In genomic region chr4:128958194-128958593, GRCh38 we compare ENCODE assay signal across 22 cellular contexts.
A peak's percentile ranks its signal among the peaks of the same experiment; 100 is the strongest.
DNase-seq lines count a peak whose midpoint lies in the region; ATAC-seq and TF ChIP-seq lines count a peak whose summit lies in the region.
"Had no signal": no experiment of that assay in that cellular context is flagged by ENCODE, and none has a peak within 500 bp of the region (broad histone marks: within the 10 kb centered on the region; RNA-seq: fewer than 3 reads in every experiment).

No MANE protein-coding gene starts in this region.

- no peaks in the 10 kb centered on the region for H3K79me2 ChIP-seq in mesendoderm (ENCODE audit: control insufficient read depth, insufficient read depth, low read length)

- peak overlapping the region; percentile 2 to 51 for H3K27ac Mint-ChIP-seq in natural killer cell
- no peak overlapping the region for H3K27ac Mint-ChIP-seq in natural killer cell treated with Interleukin-12 subunit alpha and Interleukin-12 subunit beta and Interleukin-15 and Interleukin-18, amount 100 ng/mL, for 72 hours
- H3K27ac Mint-ChIP-seq in stimulated activated effector memory CD8-positive, alpha-beta T cell treated with anti-CD3 and anti-CD28 coated beads, Interleukin-12 subunit alpha, Interleukin-12 subunit beta, amount 100 ng/mL, for 72 hours, result no peak overlapping the region
- H3K27ac Mint-ChIP-seq: stimulated activated naive B cell treated with anti-CD40 and anti-IgM and Interleukin-4, amounts not matched to agents 10 μg/mL and 1 μg/mL and 100 μg/mL, for 72 hours; type B pancreatic cell had no signal

- no peak overlapping the region for H3K4me3 Mint-ChIP-seq in natural killer cell
- no peak overlapping the region for H3K4me3 Mint-ChIP-seq in natural killer cell treated with Interleukin-12 subunit alpha and Interleukin-12 subunit beta and Interleukin-15 and Interleukin-18, amount 100 ng/mL, for 72 hours
- no peak overlapping the region for H3K4me3 Mint-ChIP-seq in stimulated activated effector memory CD8-positive, alpha-beta T cell treated with anti-CD3 and anti-CD28 coated beads, Interleukin-12 subunit alpha, Interleukin-12 subunit beta, amount 100 ng/mL, for 72 hours
- H3K4me3 Mint-ChIP-seq: stimulated activated naive B cell treated with anti-CD40 and anti-IgM and Interleukin-4, amounts not matched to agents 10 μg/mL and 1 μg/mL and 100 μg/mL, for 72 hours; type B pancreatic cell had no signal

- no peaks in the 10 kb centered on the region for H3K27me3 Mint-ChIP-seq in natural killer cell (ENCODE audit: low read depth in 2 of 2)
- no peaks in the 10 kb centered on the region for H3K27me3 Mint-ChIP-seq in natural killer cell treated with Interleukin-12 subunit alpha and Interleukin-12 subunit beta and Interleukin-15 and Interleukin-18, amount 100 ng/mL, for 72 hours
- H3K27me3 Mint-ChIP-seq: stimulated activated naive B cell treated with anti-CD40 and anti-IgM and Interleukin-4, amounts not matched to agents 10 μg/mL and 1 μg/mL and 100 μg/mL, for 72 hours; type B pancreatic cell had no signal

- H3K23ac ChIP-seq in mesendoderm (ENCODE audit: low read length), result no peak overlapping the region

- H2AK5ac ChIP-seq in mesendoderm (ENCODE audit: low read length), result no peak overlapping the region

- no peaks in the 10 kb centered on the region for H3K4me1 ChIP-seq in mesendoderm (ENCODE audit: control insufficient read depth, low read depth, low read length)
- H3K4me1 ChIP-seq: A549 had no signal

- intact Hi-C loops in natural killer cell (cut with micrococcal nuclease), result no loop called here

- DNase-seq in natural killer cell (no peak), SKM-1 (lab: John Stamatoyannopoulos, UW; ENCODE audit: unreplicated experiment) (peak; percentile 84), left lobe of liver (ENCODE audit: low spot score) (no peak), NCI-H2196 treated with DMSO at 0.1 percent for 48 hours (lab: John Stamatoyannopoulos, UW; ENCODE audit: unreplicated experiment) (no peak), AG08396 (ENCODE audit: low spot score) (no peak), mesendoderm (no peak)
- no peak for DNase-seq in natural killer cell treated with Interleukin-12 subunit alpha and Interleukin-12 subunit beta and Interleukin-15 and Interleukin-18, amount 100 ng/mL, for 72 hours (ENCODE audit: low spot score)
- DNase-seq in stimulated activated effector memory CD8-positive, alpha-beta T cell treated with anti-CD3 and anti-CD28 coated beads, Interleukin-12 subunit alpha, Interleukin-12 subunit beta, amount 100 ng/mL, for 72 hours (ENCODE audit: low spot score in 2 of 2), result no peak
- DNase-seq: activated CD4-positive, alpha-beta T cell treated with anti-CD3 and anti-CD28 coated beads, Interleukin-2, amount 50 U/mL, for 4 hours; activated T-cell treated with anti-CD3 and anti-CD28 coated beads, Interleukin-2, amount 50 U/mL, for 48 hours; effector memory CD4-positive, alpha-beta T cell; EL; GM23248; NCI-H1092 treated with DMSO at 0.1 percent for 48 hours; occipital lobe; SK-N-SH; stimulated activated naive B cell treated with anti-CD40 and anti-IgM and Interleukin-4, amounts not matched to agents 10 μg/mL and 1 μg/mL and 100 μg/mL, for 72 hours had no signal

- no peak overlapping the region for H4K5ac ChIP-seq in mesendoderm (ENCODE audit: low read length)

- ATAC-seq in natural killer cell (peak in 1 of 3 donors; percentile 71), left lobe of liver (peak; percentile 70)
- no peak for ATAC-seq in natural killer cell treated with Interleukin-12 subunit alpha and Interleukin-12 subunit beta and Interleukin-15 and Interleukin-18, amount 100 ng/mL, for 72 hours
- ATAC-seq in stimulated activated effector memory CD8-positive, alpha-beta T cell treated with anti-CD3 and anti-CD28 coated beads, Interleukin-12 subunit alpha, Interleukin-12 subunit beta, amount 100 ng/mL, for 72 hours, result no peak
- ATAC-seq: A549; stimulated activated naive B cell treated with anti-CD40 and anti-IgM and Interleukin-4, amounts not matched to agents 10 μg/mL and 1 μg/mL and 100 μg/mL, for 72 hours had no signal

- no peak overlapping the region for H2BK5ac ChIP-seq in mesendoderm (ENCODE audit: low read length)

- H3K9me3 Mint-ChIP-seq in natural killer cell, result no peaks in the 10 kb centered on the region
- no peaks in the 10 kb centered on the region for H3K9me3 Mint-ChIP-seq in natural killer cell treated with Interleukin-12 subunit alpha and Interleukin-12 subunit beta and Interleukin-15 and Interleukin-18, amount 100 ng/mL, for 72 hours
- no peaks in the 10 kb centered on the region for H3K9me3 Mint-ChIP-seq in stimulated activated effector memory CD8-positive, alpha-beta T cell treated with anti-CD3 and anti-CD28 coated beads, Interleukin-12 subunit alpha, Interleukin-12 subunit beta, amount 100 ng/mL, for 72 hours
- H3K9me3 Mint-ChIP-seq: stimulated activated naive B cell treated with anti-CD40 and anti-IgM and Interleukin-4, amounts not matched to agents 10 μg/mL and 1 μg/mL and 100 μg/mL, for 72 hours; type B pancreatic cell had no signal

- no peak overlapping the region for H3K4me3 ChIP-seq in mesendoderm (ENCODE audit: low read length)
- H3K4me3 ChIP-seq: A549, cardiac muscle cell, GM23248, lung, skin epidermis had no signal

- H4K8ac ChIP-seq in mesendoderm (ENCODE audit: low read depth, low read length), result no peak overlapping the region

- no peaks in the 10 kb centered on the region for H3K36me3 ChIP-seq in mesendoderm (ENCODE audit: control insufficient read depth, insufficient read depth, low read length)
- H3K36me3 ChIP-seq: cardiac muscle cell had no signal

- no peaks in the 10 kb centered on the region for H3K36me3 Mint-ChIP-seq in natural killer cell
- peaks cover 10% of the 10 kb centered on the region for H3K36me3 Mint-ChIP-seq in natural killer cell treated with Interleukin-12 subunit alpha and Interleukin-12 subunit beta and Interleukin-15 and Interleukin-18, amount 100 ng/mL, for 72 hours
- H3K36me3 Mint-ChIP-seq in stimulated activated effector memory CD8-positive, alpha-beta T cell treated with anti-CD3 and anti-CD28 coated beads, Interleukin-12 subunit alpha, Interleukin-12 subunit beta, amount 100 ng/mL, for 72 hours, result no peaks in the 10 kb centered on the region

- no peak overlapping the region for H2BK120ac ChIP-seq in mesendoderm (ENCODE audit: low read depth, low read length)

- no peak overlapping the region for H3K4ac ChIP-seq in mesendoderm (ENCODE audit: low read depth, low read length)

- H3K79me1 ChIP-seq in mesendoderm (ENCODE audit: low read length), result no peaks in the 10 kb centered on the region

- peaks cover 30% of the 10 kb centered on the region in 2 donors for H3K4me1 Mint-ChIP-seq in natural killer cell
- peaks cover 14 to 17% of the 10 kb centered on the region in 2 donors for H3K4me1 Mint-ChIP-seq in natural killer cell treated with Interleukin-12 subunit alpha and Interleukin-12 subunit beta and Interleukin-15 and Interleukin-18, amount 100 ng/mL, for 72 hours (ENCODE audit: low read depth in 2 of 2)
- peaks cover 7% of the 10 kb centered on the region for H3K4me1 Mint-ChIP-seq in stimulated activated effector memory CD8-positive, alpha-beta T cell treated with anti-CD3 and anti-CD28 coated beads, Interleukin-12 subunit alpha, Interleukin-12 subunit beta, amount 100 ng/mL, for 72 hours

- no peak overlapping the region for H3K56ac ChIP-seq in mesendoderm (ENCODE audit: low read length)

- no peak overlapping the region for H3K27ac ChIP-seq in mesendoderm (ENCODE audit: low read depth, low read length)
- H3K27ac ChIP-seq: A549, cardiac muscle cell, GM23248, skin epidermis had no signal

- no peak overlapping the region for H2BK15ac ChIP-seq in mesendoderm (replicated peaks; ENCODE audit: low read depth)

- no peak for TF ChIP-seq CTCF in natural killer cell (IDR thresholded peaks at IDR 0.05)

- no CpG with 5 or more reads among the region's 2 CpGs for WGBS in mesendoderm (ENCODE audit: extremely low coverage, insufficient coverage, low lambda C conversion rate)

- H3K9ac ChIP-seq in mesendoderm (ENCODE audit: low read length), result no peak overlapping the region
- H3K9ac ChIP-seq: GM23248, SK-N-SH had no signal

- H3K27me3 ChIP-seq in mesendoderm (ENCODE audit: insufficient read depth, low read length, poor library complexity), result no peaks in the 10 kb centered on the region
- H3K27me3 ChIP-seq: cardiac muscle cell had no signal

- no peak overlapping the region for H3K18ac ChIP-seq in mesendoderm (ENCODE audit: low read length)

- no peak overlapping the region for H3K4me2 ChIP-seq in mesendoderm (ENCODE audit: low read length)
- H3K4me2 ChIP-seq: A549, SK-N-SH had no signal

Comparison
In these comparisons a context has a peak if more than half of its experiments do, and no peak if none do; other contexts are left out.
1. H3K27ac Mint-ChIP-seq: peak in natural killer cell (2 of 2); none in natural killer cell treated with Interleukin-12 subunit alpha and Interleukin-12 subunit beta and Interleukin-15 and Interleukin-18, amount 100 ng/mL, for 72 hours (0 of 2) and stimulated activated effector memory CD8-positive, alpha-beta T cell treated with anti-CD3 and anti-CD28 coated beads, Interleukin-12 subunit alpha, Interleukin-12 subunit beta, amount 100 ng/mL, for 72 hours (single experiment).